1 cellular context compared by ENCODE assay signal in the genomic region with DNA sequence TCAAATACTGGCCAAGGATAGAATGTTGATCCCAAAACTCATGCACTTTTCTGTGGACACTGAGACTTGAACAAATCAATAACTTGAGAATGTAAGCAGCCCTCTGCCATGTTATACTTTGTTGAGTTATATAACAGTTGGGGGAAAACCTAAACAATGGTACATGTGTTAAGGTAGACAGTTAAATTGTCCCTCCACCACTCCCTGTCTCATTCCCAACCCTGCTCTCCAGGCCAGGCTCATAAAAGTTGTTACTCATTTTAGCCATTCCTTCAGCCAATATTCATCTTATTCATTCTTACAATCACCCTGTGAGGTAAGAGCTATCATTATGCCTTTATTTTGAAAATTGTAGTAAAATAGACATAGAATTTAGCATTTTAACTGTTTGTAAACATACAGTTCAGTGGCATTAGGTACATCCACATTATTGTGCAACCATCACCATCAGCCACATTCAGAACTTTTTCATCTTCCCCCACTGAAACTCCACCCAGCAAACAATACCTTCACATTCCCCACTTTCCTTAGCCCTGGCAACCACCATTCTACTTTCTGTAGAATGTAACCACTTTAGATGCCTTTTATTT.
TF ChIP-seq lines count a peak whose summit lies in the region.

No MANE protein-coding gene starts in this region.

TF ChIP-seq in HepG2, 621 proteins besides CTCF, POLR2A, EP300 and RAD21 (continues in another document):
- TF ChIP-seq TCF12 (IDR thresholded peaks at IDR 0.05) (no peak), TCF12 (CRISPR knock-in tag; IDR thresholded peaks at IDR 0.05) (no peak), ZNF101 (CRISPR knock-in tag; IDR thresholded peaks at IDR 0.05; ENCODE audit: borderline replicate concordance, low read depth) (no peak), DMAP1 (CRISPR knock-in tag; IDR thresholded peaks at IDR 0.05) (no peak; the same call in 1 of the 2 replicates), SUZ12 (IDR thresholded peaks at IDR 0.05; ENCODE audit: low read depth, low read length) (no peak), MTF2 (CRISPR knock-in tag; IDR thresholded peaks at IDR 0.05; ENCODE audit: borderline replicate concordance) (no peak), ZNF180 (CRISPR knock-in tag; IDR thresholded peaks at IDR 0.05; ENCODE audit: borderline replicate concordance, low read depth) (no peak), NCOA1 (CRISPR knock-in tag; IDR thresholded peaks at IDR 0.05) (no peak), ASH2L (IDR thresholded peaks at IDR 0.05; ENCODE audit: insufficient read length, low read depth, low read length) (no peak), NONO (IDR thresholded peaks at IDR 0.05) (no peak), NONO (CRISPR knock-in tag; conservative IDR thresholded peaks at IDR 0.05) (0 out of 2 replicates have a peak, but pooled peaks have one; percentile 14), KAT7 (CRISPR knock-in tag; IDR thresholded peaks at IDR 0.05; ENCODE audit: borderline replicate concordance) (no peak; the same call in 1 of the 2 replicates), MAF1 (CRISPR knock-in tag; IDR thresholded peaks at IDR 0.05; ENCODE audit: borderline replicate concordance) (no peak), HOXA9 (CRISPR knock-in tag; IDR thresholded peaks at IDR 0.05; ENCODE audit: borderline replicate concordance) (no peak), MIER2 (CRISPR knock-in tag; IDR thresholded peaks at IDR 0.05) (no peak), FOXC1 (CRISPR knock-in tag; IDR thresholded peaks at IDR 0.05; ENCODE audit: borderline replicate concordance) (no peak), ZC3H4 (CRISPR knock-in tag; IDR thresholded peaks at IDR 0.05; ENCODE audit: borderline replicate concordance) (no peak), ZNF7 (CRISPR knock-in tag; IDR thresholded peaks at IDR 0.05) (no peak), ZNF614 (CRISPR knock-in tag; IDR thresholded peaks at IDR 0.05; ENCODE audit: borderline replicate concordance) (0 out of 2 replicates have a peak, but pooled peaks have one; percentile 36), RBFOX2 (IDR thresholded peaks at IDR 0.05; ENCODE audit: low read depth, low read length) (peak; percentile 69)
- TF ChIP-seq, protein P1, sequence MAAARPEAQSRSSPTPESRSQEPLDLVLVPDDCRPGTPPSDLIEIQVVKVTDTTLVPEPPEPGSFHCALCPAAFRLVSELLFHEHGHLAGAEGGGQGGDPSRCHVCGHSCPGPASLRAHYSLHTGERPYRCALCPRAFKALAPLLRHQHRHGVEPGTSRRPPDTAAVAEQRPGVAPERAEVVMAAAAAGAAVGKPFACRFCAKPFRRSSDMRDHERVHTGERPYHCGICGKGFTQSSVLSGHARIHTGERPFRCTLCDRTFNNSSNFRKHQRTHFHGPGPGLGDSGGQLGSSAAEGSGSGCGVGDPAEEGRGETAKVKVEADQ (CRISPR knock-in tag; IDR thresholded peaks at IDR 0.05; ENCODE audit: borderline replicate concordance), result no peak
- TF ChIP-seq, protein P2, sequence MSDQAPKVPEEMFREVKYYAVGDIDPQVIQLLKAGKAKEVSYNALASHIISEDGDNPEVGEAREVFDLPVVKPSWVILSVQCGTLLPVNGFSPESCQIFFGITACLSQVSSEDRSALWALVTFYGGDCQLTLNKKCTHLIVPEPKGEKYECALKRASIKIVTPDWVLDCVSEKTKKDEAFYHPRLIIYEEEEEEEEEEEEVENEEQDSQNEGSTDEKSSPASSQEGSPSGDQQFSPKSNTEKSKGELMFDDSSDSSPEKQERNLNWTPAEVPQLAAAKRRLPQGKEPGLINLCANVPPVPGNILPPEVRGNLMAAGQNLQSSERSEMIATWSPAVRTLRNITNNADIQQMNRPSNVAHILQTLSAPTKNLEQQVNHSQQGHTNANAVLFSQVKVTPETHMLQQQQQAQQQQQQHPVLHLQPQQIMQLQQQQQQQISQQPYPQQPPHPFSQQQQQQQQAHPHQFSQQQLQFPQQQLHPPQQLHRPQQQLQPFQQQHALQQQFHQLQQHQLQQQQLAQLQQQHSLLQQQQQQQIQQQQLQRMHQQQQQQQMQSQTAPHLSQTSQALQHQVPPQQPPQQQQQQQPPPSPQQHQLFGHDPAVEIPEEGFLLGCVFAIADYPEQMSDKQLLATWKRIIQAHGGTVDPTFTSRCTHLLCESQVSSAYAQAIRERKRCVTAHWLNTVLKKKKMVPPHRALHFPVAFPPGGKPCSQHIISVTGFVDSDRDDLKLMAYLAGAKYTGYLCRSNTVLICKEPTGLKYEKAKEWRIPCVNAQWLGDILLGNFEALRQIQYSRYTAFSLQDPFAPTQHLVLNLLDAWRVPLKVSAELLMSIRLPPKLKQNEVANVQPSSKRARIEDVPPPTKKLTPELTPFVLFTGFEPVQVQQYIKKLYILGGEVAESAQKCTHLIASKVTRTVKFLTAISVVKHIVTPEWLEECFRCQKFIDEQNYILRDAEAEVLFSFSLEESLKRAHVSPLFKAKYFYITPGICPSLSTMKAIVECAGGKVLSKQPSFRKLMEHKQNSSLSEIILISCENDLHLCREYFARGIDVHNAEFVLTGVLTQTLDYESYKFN (CRISPR knock-in tag; conservative IDR thresholded peaks at IDR 0.05), result peak; percentile 27; the same call in 1 of the 2 replicates
- TF ChIP-seq, protein P3, sequence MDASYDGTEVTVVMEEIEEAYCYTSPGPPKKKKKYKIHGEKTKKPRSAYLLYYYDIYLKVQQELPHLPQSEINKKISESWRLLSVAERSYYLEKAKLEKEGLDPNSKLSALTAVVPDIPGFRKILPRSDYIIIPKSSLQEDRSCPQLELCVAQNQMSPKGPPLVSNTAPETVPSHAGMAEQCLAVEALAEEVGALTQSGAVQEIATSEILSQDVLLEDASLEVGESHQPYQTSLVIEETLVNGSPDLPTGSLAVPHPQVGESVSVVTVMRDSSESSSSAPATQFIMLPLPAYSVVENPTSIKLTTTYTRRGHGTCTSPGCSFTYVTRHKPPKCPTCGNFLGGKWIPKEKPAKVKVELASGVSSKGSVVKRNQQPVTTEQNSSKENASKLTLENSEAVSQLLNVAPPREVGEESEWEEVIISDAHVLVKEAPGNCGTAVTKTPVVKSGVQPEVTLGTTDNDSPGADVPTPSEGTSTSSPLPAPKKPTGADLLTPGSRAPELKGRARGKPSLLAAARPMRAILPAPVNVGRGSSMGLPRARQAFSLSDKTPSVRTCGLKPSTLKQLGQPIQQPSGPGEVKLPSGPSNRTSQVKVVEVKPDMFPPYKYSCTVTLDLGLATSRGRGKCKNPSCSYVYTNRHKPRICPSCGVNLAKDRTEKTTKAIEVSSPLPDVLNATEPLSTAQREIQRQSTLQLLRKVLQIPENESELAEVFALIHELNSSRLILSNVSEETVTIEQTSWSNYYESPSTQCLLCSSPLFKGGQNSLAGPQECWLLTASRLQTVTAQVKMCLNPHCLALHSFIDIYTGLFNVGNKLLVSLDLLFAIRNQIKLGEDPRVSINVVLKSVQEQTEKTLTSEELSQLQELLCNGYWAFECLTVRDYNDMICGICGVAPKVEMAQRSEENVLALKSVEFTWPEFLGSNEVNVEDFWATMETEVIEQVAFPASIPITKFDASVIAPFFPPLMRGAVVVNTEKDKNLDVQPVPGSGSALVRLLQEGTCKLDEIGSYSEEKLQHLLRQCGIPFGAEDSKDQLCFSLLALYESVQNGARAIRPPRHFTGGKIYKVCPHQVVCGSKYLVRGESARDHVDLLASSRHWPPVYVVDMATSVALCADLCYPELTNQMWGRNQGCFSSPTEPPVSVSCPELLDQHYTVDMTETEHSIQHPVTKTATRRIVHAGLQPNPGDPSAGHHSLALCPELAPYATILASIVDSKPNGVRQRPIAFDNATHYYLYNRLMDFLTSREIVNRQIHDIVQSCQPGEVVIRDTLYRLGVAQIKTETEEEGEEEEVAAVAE (CRISPR knock-in tag; IDR thresholded peaks at IDR 0.05; ENCODE audit: borderline replicate concordance), result no peak
- TF ChIP-seq, protein P4, sequence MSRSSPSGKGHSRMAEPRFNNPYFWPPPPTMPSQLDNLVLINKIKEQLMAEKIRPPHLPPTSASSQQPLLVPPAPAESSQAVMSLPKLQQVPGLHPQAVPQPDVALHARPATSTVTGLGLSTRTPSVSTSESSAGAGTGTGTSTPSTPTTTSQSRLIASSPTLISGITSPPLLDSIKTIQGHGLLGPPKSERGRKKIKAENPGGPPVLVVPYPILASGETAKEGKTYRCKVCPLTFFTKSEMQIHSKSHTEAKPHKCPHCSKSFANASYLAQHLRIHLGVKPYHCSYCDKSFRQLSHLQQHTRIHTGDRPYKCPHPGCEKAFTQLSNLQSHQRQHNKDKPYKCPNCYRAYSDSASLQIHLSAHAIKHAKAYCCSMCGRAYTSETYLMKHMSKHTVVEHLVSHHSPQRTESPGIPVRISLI (CRISPR knock-in tag; IDR thresholded peaks at IDR 0.05; ENCODE audit: borderline replicate concordance), result peak; percentile 70; the same call in 1 of the 2 replicates
- TF ChIP-seq, protein P5, sequence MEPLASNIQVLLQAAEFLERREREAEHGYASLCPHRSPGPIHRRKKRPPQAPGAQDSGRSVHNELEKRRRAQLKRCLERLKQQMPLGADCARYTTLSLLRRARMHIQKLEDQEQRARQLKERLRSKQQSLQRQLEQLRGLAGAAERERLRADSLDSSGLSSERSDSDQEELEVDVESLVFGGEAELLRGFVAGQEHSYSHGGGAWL (CRISPR knock-in tag; IDR thresholded peaks at IDR 0.05), result no peak
- TF ChIP-seq, protein P6, sequence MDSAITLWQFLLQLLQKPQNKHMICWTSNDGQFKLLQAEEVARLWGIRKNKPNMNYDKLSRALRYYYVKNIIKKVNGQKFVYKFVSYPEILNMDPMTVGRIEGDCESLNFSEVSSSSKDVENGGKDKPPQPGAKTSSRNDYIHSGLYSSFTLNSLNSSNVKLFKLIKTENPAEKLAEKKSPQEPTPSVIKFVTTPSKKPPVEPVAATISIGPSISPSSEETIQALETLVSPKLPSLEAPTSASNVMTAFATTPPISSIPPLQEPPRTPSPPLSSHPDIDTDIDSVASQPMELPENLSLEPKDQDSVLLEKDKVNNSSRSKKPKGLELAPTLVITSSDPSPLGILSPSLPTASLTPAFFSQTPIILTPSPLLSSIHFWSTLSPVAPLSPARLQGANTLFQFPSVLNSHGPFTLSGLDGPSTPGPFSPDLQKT (CRISPR knock-in tag; IDR thresholded peaks at IDR 0.05; ENCODE audit: borderline replicate concordance), result no peak
- TF ChIP-seq, protein P7, sequence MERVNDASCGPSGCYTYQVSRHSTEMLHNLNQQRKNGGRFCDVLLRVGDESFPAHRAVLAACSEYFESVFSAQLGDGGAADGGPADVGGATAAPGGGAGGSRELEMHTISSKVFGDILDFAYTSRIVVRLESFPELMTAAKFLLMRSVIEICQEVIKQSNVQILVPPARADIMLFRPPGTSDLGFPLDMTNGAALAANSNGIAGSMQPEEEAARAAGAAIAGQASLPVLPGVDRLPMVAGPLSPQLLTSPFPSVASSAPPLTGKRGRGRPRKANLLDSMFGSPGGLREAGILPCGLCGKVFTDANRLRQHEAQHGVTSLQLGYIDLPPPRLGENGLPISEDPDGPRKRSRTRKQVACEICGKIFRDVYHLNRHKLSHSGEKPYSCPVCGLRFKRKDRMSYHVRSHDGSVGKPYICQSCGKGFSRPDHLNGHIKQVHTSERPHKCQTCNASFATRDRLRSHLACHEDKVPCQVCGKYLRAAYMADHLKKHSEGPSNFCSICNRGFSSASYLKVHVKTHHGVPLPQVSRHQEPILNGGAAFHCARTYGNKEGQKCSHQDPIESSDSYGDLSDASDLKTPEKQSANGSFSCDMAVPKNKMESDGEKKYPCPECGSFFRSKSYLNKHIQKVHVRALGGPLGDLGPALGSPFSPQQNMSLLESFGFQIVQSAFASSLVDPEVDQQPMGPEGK (CRISPR knock-in tag; IDR thresholded peaks at IDR 0.05), result no peak; the same call in 1 of the 2 replicates
- TF ChIP-seq, protein P8, sequence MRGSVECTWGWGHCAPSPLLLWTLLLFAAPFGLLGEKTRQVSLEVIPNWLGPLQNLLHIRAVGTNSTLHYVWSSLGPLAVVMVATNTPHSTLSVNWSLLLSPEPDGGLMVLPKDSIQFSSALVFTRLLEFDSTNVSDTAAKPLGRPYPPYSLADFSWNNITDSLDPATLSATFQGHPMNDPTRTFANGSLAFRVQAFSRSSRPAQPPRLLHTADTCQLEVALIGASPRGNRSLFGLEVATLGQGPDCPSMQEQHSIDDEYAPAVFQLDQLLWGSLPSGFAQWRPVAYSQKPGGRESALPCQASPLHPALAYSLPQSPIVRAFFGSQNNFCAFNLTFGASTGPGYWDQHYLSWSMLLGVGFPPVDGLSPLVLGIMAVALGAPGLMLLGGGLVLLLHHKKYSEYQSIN (CRISPR knock-in tag; IDR thresholded peaks at IDR 0.05; ENCODE audit: borderline replicate concordance), result no peak
- TF ChIP-seq, protein P9, sequence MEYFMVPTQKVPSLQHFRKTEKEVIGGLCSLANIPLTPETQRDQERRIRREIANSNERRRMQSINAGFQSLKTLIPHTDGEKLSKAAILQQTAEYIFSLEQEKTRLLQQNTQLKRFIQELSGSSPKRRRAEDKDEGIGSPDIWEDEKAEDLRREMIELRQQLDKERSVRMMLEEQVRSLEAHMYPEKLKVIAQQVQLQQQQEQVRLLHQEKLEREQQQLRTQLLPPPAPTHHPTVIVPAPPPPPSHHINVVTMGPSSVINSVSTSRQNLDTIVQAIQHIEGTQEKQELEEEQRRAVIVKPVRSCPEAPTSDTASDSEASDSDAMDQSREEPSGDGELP (IDR thresholded peaks at IDR 0.05; ENCODE audit: borderline replicate concordance, low read depth), result no peak
- TF ChIP-seq, protein P10, sequence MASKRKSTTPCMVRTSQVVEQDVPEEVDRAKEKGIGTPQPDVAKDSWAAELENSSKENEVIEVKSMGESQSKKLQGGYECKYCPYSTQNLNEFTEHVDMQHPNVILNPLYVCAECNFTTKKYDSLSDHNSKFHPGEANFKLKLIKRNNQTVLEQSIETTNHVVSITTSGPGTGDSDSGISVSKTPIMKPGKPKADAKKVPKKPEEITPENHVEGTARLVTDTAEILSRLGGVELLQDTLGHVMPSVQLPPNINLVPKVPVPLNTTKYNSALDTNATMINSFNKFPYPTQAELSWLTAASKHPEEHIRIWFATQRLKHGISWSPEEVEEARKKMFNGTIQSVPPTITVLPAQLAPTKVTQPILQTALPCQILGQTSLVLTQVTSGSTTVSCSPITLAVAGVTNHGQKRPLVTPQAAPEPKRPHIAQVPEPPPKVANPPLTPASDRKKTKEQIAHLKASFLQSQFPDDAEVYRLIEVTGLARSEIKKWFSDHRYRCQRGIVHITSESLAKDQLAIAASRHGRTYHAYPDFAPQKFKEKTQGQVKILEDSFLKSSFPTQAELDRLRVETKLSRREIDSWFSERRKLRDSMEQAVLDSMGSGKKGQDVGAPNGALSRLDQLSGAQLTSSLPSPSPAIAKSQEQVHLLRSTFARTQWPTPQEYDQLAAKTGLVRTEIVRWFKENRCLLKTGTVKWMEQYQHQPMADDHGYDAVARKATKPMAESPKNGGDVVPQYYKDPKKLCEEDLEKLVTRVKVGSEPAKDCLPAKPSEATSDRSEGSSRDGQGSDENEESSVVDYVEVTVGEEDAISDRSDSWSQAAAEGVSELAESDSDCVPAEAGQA (IDR thresholded peaks at IDR 0.05; ENCODE audit: low read depth), result no peak
- TF ChIP-seq, protein P10 (CRISPR knock-in tag; IDR thresholded peaks at IDR 0.05; ENCODE audit: borderline replicate concordance), result no peak
